In genomic region chr12:46572644-46573630, GRCh38 we compare ENCODE assay signal across 21 cellular contexts.
"Had no signal": no experiment of that assay in that cellular context is flagged by ENCODE, and none has a peak within 500 bp of the region (broad histone marks: within the 10 kb centered on the region; RNA-seq: fewer than 3 reads in every experiment).

No MANE protein-coding gene starts in this region.

- H3K4me1 ChIP-seq: body of pancreas, lower lobe of right lung, uterus had no signal

- H3K27me3 Mint-ChIP-seq: activated B cell treated with CpG ODN at 0.5 μM for 24 hours; activated CD4-positive, alpha-beta memory T cell treated with anti-CD3 and anti-CD28 coated beads for 36 hours; activated CD4-positive, alpha-beta T cell treated with anti-CD3 and anti-CD28 coated beads for 36 hours; activated naive CD8-positive, alpha-beta T cell treated with anti-CD3 and anti-CD28 coated beads, Interleukin-2, amount 10 ng/mL, durations not matched to agents 7 days and 5 days; naive thymus-derived CD8-positive, alpha-beta T cell; progenitor cell of endocrine pancreas; stimulated activated naive CD8-positive, alpha-beta T cell treated with anti-CD3 and anti-CD28 coated beads, Interleukin-15, Interleukin-2, amounts not matched to agents 100 ng/mL and 50 ng/mL, for 24 hours had no signal

- H3K4me1 Mint-ChIP-seq: activated B cell treated with CpG ODN at 0.5 μM for 24 hours; activated CD4-positive, alpha-beta T cell treated with anti-CD3 and anti-CD28 coated beads for 36 hours had no signal

- H3K4me3 Mint-ChIP-seq: activated B cell treated with CpG ODN at 0.5 μM for 24 hours; activated CD4-positive, alpha-beta memory T cell treated with anti-CD3 and anti-CD28 coated beads for 36 hours; activated CD4-positive, alpha-beta T cell treated with anti-CD3 and anti-CD28 coated beads for 36 hours; activated naive CD8-positive, alpha-beta T cell treated with anti-CD3 and anti-CD28 coated beads, Interleukin-2, amount 10 ng/mL, durations not matched to agents 7 days and 5 days; naive thymus-derived CD8-positive, alpha-beta T cell; stimulated activated naive CD8-positive, alpha-beta T cell treated with anti-CD3 and anti-CD28 coated beads, Interleukin-15, Interleukin-2, amounts not matched to agents 100 ng/mL and 50 ng/mL, for 24 hours; T-helper 1 cell treated with Interleukin-12 subunit alpha and Interleukin-12 subunit beta and Interleukin-4 antibody, amounts not matched to agents 30 μg/mL and 1 μg/mL, for 36 hours had no signal

- H3K27ac ChIP-seq: body of pancreas, cardiac muscle cell, lower lobe of right lung, tibial nerve, uterus had no signal

- H3K9me3 ChIP-seq: body of pancreas had no signal

- DNase-seq: activated B cell treated with CpG ODN at 0.5 μM for 24 hours; activated CD4-positive, alpha-beta memory T cell treated with anti-CD3 and anti-CD28 coated beads for 36 hours; activated CD4-positive, alpha-beta T cell treated with anti-CD3 and anti-CD28 coated beads for 36 hours; activated naive CD4-positive, alpha-beta T cell treated with Interleukin-2 at 50 U/mL for 16 hours; activated naive CD8-positive, alpha-beta T cell treated with anti-CD3 and anti-CD28 coated beads, Interleukin-2, amount 10 ng/mL, durations not matched to agents 7 days and 5 days; activated T-cell treated with anti-CD3 and anti-CD28 coated beads, Interleukin-2, amount 50 U/mL, for 48 hours; amygdala; body of pancreas; glutamatergic neuron; hypothalamus; left colon; lower lobe of right lung; naive thymus-derived CD8-positive, alpha-beta T cell; stimulated activated CD4-positive, alpha-beta T cell treated with anti-CD3 and anti-CD28 coated beads, Interleukin-4, amount 100 ng/mL, for 4 hours; substantia nigra; uterus had no signal

- H3K4me3 ChIP-seq: body of pancreas, cardiac muscle cell, lower lobe of right lung, tibial nerve, uterus had no signal

- H3K36me3 ChIP-seq: cardiac muscle cell, lower lobe of right lung, tibial nerve, uterus had no signal

- ATAC-seq: activated CD4-positive, alpha-beta T cell treated with anti-CD3 and anti-CD28 coated beads for 36 hours; body of pancreas; left colon; lower lobe of right lung; naive thymus-derived CD8-positive, alpha-beta T cell had no signal

- H3K27ac Mint-ChIP-seq: activated B cell treated with CpG ODN at 0.5 μM for 24 hours; activated CD4-positive, alpha-beta memory T cell treated with anti-CD3 and anti-CD28 coated beads for 36 hours; activated CD4-positive, alpha-beta T cell treated with anti-CD3 and anti-CD28 coated beads for 36 hours; activated naive CD8-positive, alpha-beta T cell treated with anti-CD3 and anti-CD28 coated beads, Interleukin-2, amount 10 ng/mL, durations not matched to agents 7 days and 5 days; naive thymus-derived CD8-positive, alpha-beta T cell; progenitor cell of endocrine pancreas; stimulated activated naive CD8-positive, alpha-beta T cell treated with anti-CD3 and anti-CD28 coated beads, Interleukin-15, Interleukin-2, amounts not matched to agents 100 ng/mL and 50 ng/mL, for 24 hours; T-helper 1 cell treated with Interleukin-12 subunit alpha and Interleukin-12 subunit beta and Interleukin-4 antibody, amounts not matched to agents 30 μg/mL and 1 μg/mL, for 36 hours had no signal
